In genomic region chr1:27628712-27629111, GRCh38 we compare ENCODE assay signal across 15 cellular contexts. TPM values are rescaled to one million over a fixed set of nuclear protein-coding genes. Genes with fewer than 3 reads are reported as not detected.
DNase-seq lines count a peak whose midpoint lies in the region; ATAC-seq, FAIRE-seq and TF ChIP-seq lines count a peak whose summit lies in the region.
"Had no signal": no experiment of that assay in that cellular context is flagged by ENCODE, and none has a peak within 500 bp of the region (broad histone marks: within the 10 kb centered on the region; RNA-seq: fewer than 3 reads in every experiment).

No MANE protein-coding gene starts in this region.

- no peak for TF ChIP-seq CTCF in heart left ventricle (IDR thresholded peaks at IDR 0.05)
- TF ChIP-seq CTCF in neural progenitor cell (IDR thresholded peaks at IDR 0.05): no peak
- no peak for TF ChIP-seq CTCF in vagina (IDR thresholded peaks at IDR 0.05)

- DNase-seq in heart left ventricle (no peak), Right ventricle myocardium inferior (ENCODE audit: missing footprints) (no peak), neural progenitor cell (ENCODE audit: low spot score) (no peak), vagina (ENCODE audit: extremely low spot score in 2 of 2) (no peak), NCI-H146 (lab: John Stamatoyannopoulos, UW) (no peak), HTR-8/SVneo (ENCODE audit: insufficient read length, low spot score) (no peak)
- DNase-seq: activated gamma-delta T cell treated with Interleukin-2 at 50 U/mL for 16 hours, HFFc6, kidney glomerular epithelial cell, NCI-H2227 treated with DMSO at 0.1 percent for 48 hours, SIG-M5 had no signal

- H3K4me3 Mint-ChIP-seq in neural progenitor cell: no peak overlapping the region
- H3K4me3 Mint-ChIP-seq: HFFc6 had no signal

- H4K20me1 ChIP-seq in neural progenitor cell (ENCODE audit: low read depth): no peaks in the 10 kb centered on the region

- H2AFZ ChIP-seq in neural progenitor cell (replicated peaks): peak overlapping the region; percentile 98

- no peak overlapping the region for H3K9ac ChIP-seq in neural progenitor cell

- H3K36me3 ChIP-seq in heart left ventricle (peaks cover 0 to 6% (median 0%) of the 10 kb centered on the region in 9 donors), neural progenitor cell (no peaks in the 10 kb centered on the region), vagina (no peaks in the 10 kb centered on the region)
- H3K36me3 ChIP-seq: breast epithelium had no signal

- H3K4me1 ChIP-seq in heart left ventricle (peaks cover 13 to 96% (median 49%) of the 10 kb centered on the region in 12 donors), neural progenitor cell (no peaks in the 10 kb centered on the region), vagina (peaks cover 34% of the 10 kb centered on the region)
- H3K4me1 ChIP-seq: breast epithelium had no signal

- peak overlapping the region in 11 of 12 donors; percentile 47 to 90 (median 84) for H3K27ac ChIP-seq in heart left ventricle
- H3K27ac ChIP-seq in cingulate gyrus (ENCODE audit: low read depth, low read length): peak overlapping the region; percentile 19
- no peak overlapping the region for H3K27ac ChIP-seq in neural progenitor cell
- H3K27ac ChIP-seq in vagina: peak overlapping the region; percentile 57

- H3K4me1 Mint-ChIP-seq in neural progenitor cell: peaks cover 55% of the 10 kb centered on the region

- intact Hi-C loops in heart left ventricle (cut with DNase I) (no loop called here), Right ventricle myocardium inferior (cut with DNase I) (no loop called here), vagina (cut with DNase I) (no loop called here)

- no peaks in the 10 kb centered on the region for H3K79me2 ChIP-seq in neural progenitor cell (ENCODE audit: low read depth)

- H3K4me2 ChIP-seq in neural progenitor cell: no peak overlapping the region

- H3K9me3 ChIP-seq in heart left ventricle (no peaks in the 10 kb centered on the region), neural progenitor cell (ENCODE audit: low read depth) (no peaks in the 10 kb centered on the region), vagina (no peaks in the 10 kb centered on the region)
- H3K9me3 ChIP-seq: breast epithelium had no signal

- TF ChIP-seq POLR2A in heart left ventricle (IDR thresholded peaks at IDR 0.05): no peak
- no peak for TF ChIP-seq POLR2A in vagina (IDR thresholded peaks at IDR 0.05)

- WGBS in heart left ventricle, 4 donors: 13 to 27% (median 22%) methylated on average over 3 of the region's 3 CpGs

- no peaks in the 10 kb centered on the region for H3F3A ChIP-seq in neural progenitor cell (ENCODE audit: low read depth)

- peaks cover 19% of the 10 kb centered on the region for H3K27me3 Mint-ChIP-seq in neural progenitor cell (ENCODE audit: insufficient read depth, low read depth)

- H3K4me3 ChIP-seq in heart left ventricle (no peak overlapping the region), neural progenitor cell (no peak overlapping the region), vagina (no peak overlapping the region)
- H3K4me3 ChIP-seq: breast epithelium had no signal

- no peak for FAIRE-seq in HTR-8/SVneo (lab: Jason Lieb, UNC)
- FAIRE-seq: frontal cortex had no signal

- no peak for ATAC-seq in heart left ventricle
- no peak for ATAC-seq in Right ventricle myocardium inferior
- ATAC-seq in HG02840 (IDR thresholded peaks at IDR 0.05; ENCODE audit: low FRiP score, unreplicated experiment): no peak

- no peaks in the 10 kb centered on the region for H3K9me3 Mint-ChIP-seq in neural progenitor cell
- H3K9me3 Mint-ChIP-seq: HFFc6 had no signal

- H3K27ac Mint-ChIP-seq in neural progenitor cell: peak overlapping the region; percentile 38
- H3K27ac Mint-ChIP-seq: HFFc6 had no signal

- H3K27me3 ChIP-seq in heart left ventricle (no peaks in the 10 kb centered on the region), neural progenitor cell (peaks cover 32% of the 10 kb centered on the region), vagina (no peaks in the 10 kb centered on the region)
- H3K27me3 ChIP-seq: breast epithelium had no signal

- no peaks in the 10 kb centered on the region for H3K36me3 Mint-ChIP-seq in neural progenitor cell

RNA-seq across cellular contexts. Expression of gene FGR, which starts 6.3 kb away (rescaled TPM):
- 10 to 100 TPM in 3 of 9 donors, 1 to 10 TPM in 6; 1.1 to 25.9 (median 3.3) TPM for total RNA-seq in heart left ventricle
- 1 to 10 TPM; 2.8 to 7.2 TPM for polyA plus RNA-seq in heart left ventricle
- 5.1 TPM for total RNA-seq in Right ventricle myocardium inferior
- not detected in 2 replicates for total RNA-seq in neural progenitor cell (ENCODE audit: low replicate concordance)
- total RNA-seq in vagina: 18.4 TPM
- total RNA-seq: HFFc6 had no signal

RNA-seq across cellular contexts. Expression of gene AHDC1, which starts 24.8 kb away (rescaled TPM):
- total RNA-seq in heart left ventricle (10 to 100 TPM; 29.2 to 50.2 (median 42.1) TPM), Right ventricle myocardium inferior (51.2 TPM), neural progenitor cell (ENCODE audit: low replicate concordance) (7.0 and 26.5 TPM in 2 replicates), vagina (62.4 TPM)
- 10 to 100 TPM; 25.8 to 48.4 TPM for polyA plus RNA-seq in heart left ventricle

RNA-seq across cellular contexts. Expression of gene IFI6, which starts 43.3 kb away (rescaled TPM):
- total RNA-seq in heart left ventricle: 100 to 1,000 TPM in 1 of 9 donors, 10 to 100 TPM in 8; 18.3 to 140 (median 70.2) TPM
- 10 to 100 TPM; 44.5 to 61.9 TPM for polyA plus RNA-seq in heart left ventricle
- 34.6 TPM for total RNA-seq in Right ventricle myocardium inferior
- 2.4 and 7.2 TPM in 2 replicates for total RNA-seq in neural progenitor cell (ENCODE audit: low replicate concordance)
- 28.2 TPM for total RNA-seq in vagina
